Comparison of ENCODE assay signal across 8 cellular contexts in genomic region chr18:21444465-21445023, GRCh38.
DNase-seq lines count a peak whose midpoint lies in the region; ATAC-seq and TF ChIP-seq lines count a peak whose summit lies in the region.

No MANE protein-coding gene starts in this region.

- H3K27ac ChIP-seq in lower lobe of right lung: no peak overlapping the region

- CTCF ChIA-PET in BJ (lab: Yijun Ruan, JAX): interaction anchor here (0.7 to 9.7 kb wide), 17 partner anchors 9 to 250 kb away, joined by 3 to 207 read pairs (median 4); no protein-coding TSS in a partner anchor

- no peaks in the 10 kb centered on the region for H3K4me1 ChIP-seq in lower lobe of right lung

- ATAC-seq in GM19351 (IDR thresholded peaks at IDR 0.05; ENCODE audit: unreplicated experiment) (peak; percentile 65), lower lobe of right lung (peak; percentile 47), HG02981 (IDR thresholded peaks at IDR 0.05; ENCODE audit: unreplicated experiment) (no peak), GM21825 (IDR thresholded peaks at IDR 0.05; ENCODE audit: unreplicated experiment) (no peak), GM19452 (IDR thresholded peaks at IDR 0.05; ENCODE audit: unreplicated experiment) (no peak)

- H3K4me3 ChIP-seq in BJ (ENCODE audit: low read depth, low read length) (no peak overlapping the region), lower lobe of right lung (no peak overlapping the region)

- H3K36me3 ChIP-seq in BJ (ENCODE audit: control insufficient read depth, insufficient read depth, low read length) (no peaks in the 10 kb centered on the region), lower lobe of right lung (no peaks in the 10 kb centered on the region)

- no peaks in the 10 kb centered on the region for H3K9me3 ChIP-seq in lower lobe of right lung

- intact Hi-C loops in lower lobe of right lung (cut with DNase I): loop anchor here (10.0 kb wide), 1 partner anchor 250 kb away; no protein-coding TSS in a partner anchor

- TF ChIP-seq CTCF in BJ (IDR thresholded peaks at IDR 0.05; ENCODE audit: insufficient read depth, low read depth, low read length): peak; percentile 84
- TF ChIP-seq CTCF in lower lobe of right lung (IDR thresholded peaks at IDR 0.05): peak; percentile 69

- DNase-seq in BJ (ENCODE audit: low read depth): no peak
- DNase-seq in NCI-H748 (lab: John Stamatoyannopoulos, UW; ENCODE audit: unreplicated experiment): peak; percentile 69
- DNase-seq in cerebellum (ENCODE audit: low spot score): peak; percentile 17
- no peak for DNase-seq in lower lobe of right lung

- H3K27me3 ChIP-seq in BJ (ENCODE audit: control insufficient read depth, insufficient read depth, low read length) (no peaks in the 10 kb centered on the region), lower lobe of right lung (ENCODE audit: low read depth) (no peaks in the 10 kb centered on the region)

- POLR2A ChIA-PET in BJ (lab: Charles Lee): no interaction called here

Comparison
In these comparisons a context has a peak if more than half of its experiments do, and no peak if none do; other contexts are left out.
1. DNase-seq: peak in NCI-H748 (single experiment) and cerebellum (single experiment); none in BJ (single experiment) and lower lobe of right lung (single experiment).
2. ATAC-seq: peak in GM19351 (single experiment) and lower lobe of right lung (2 of 2); none in HG02981 (single experiment), GM21825 (single experiment) and GM19452 (single experiment).